Comparison of ENCODE assay signal across 9 cellular contexts in genomic region chr10:3248526-3249255, GRCh38.
DNase-seq lines count a peak whose midpoint lies in the region; ATAC-seq and TF ChIP-seq lines count a peak whose summit lies in the region.
"Had no signal": no experiment of that assay in that cellular context is flagged by ENCODE, and none has a peak within 500 bp of the region (broad histone marks: within the 10 kb centered on the region; RNA-seq: fewer than 3 reads in every experiment).

No MANE protein-coding gene starts in this region.

- H3K36me3 Mint-ChIP-seq in activated naive CD4-positive, alpha-beta T cell treated with anti-CD3 and anti-CD28 coated beads, Interleukin-2, amount 50 U/mL, for 24 hours: no peaks in the 10 kb centered on the region
- H3K36me3 Mint-ChIP-seq in activated naive CD4-positive, alpha-beta T cell treated with anti-CD3 and anti-CD28 coated beads for 36 hours (ENCODE audit: low read depth): no peaks in the 10 kb centered on the region
- no peaks in the 10 kb centered on the region for H3K36me3 Mint-ChIP-seq in activated T-helper 2 cell treated with anti-CD3 and anti-CD28 coated beads, Interferon-gamma antibody, Interleukin-2, Interleukin-4, amounts not matched to agents 10 μg/mL and 5 μg/mL and 100 μg/mL, durations not matched to agents 14 hours and 24 hours and 36 hours (ENCODE audit: low read depth)
- H3K36me3 Mint-ChIP-seq: naive B cell had no signal

- H3K4me1 Mint-ChIP-seq in activated naive CD4-positive, alpha-beta T cell treated with anti-CD3 and anti-CD28 coated beads, Interleukin-2, amount 50 U/mL, for 24 hours: no peaks in the 10 kb centered on the region
- H3K4me1 Mint-ChIP-seq in activated naive CD4-positive, alpha-beta T cell treated with anti-CD3 and anti-CD28 coated beads for 36 hours (ENCODE audit: low read depth): peaks cover 2% of the 10 kb centered on the region
- H3K4me1 Mint-ChIP-seq in activated T-helper 2 cell treated with anti-CD3 and anti-CD28 coated beads, Interferon-gamma antibody, Interleukin-2, Interleukin-4, amounts not matched to agents 10 μg/mL and 5 μg/mL and 100 μg/mL, durations not matched to agents 14 hours and 24 hours and 36 hours (ENCODE audit: low read depth): peaks cover 3% of the 10 kb centered on the region
- H3K4me1 Mint-ChIP-seq: naive B cell had no signal

- peaks cover 9% of the 10 kb centered on the region for H3K27me3 Mint-ChIP-seq in activated naive CD4-positive, alpha-beta T cell treated with anti-CD3 and anti-CD28 coated beads, Interleukin-2, amount 50 U/mL, for 24 hours
- H3K27me3 Mint-ChIP-seq in activated naive CD4-positive, alpha-beta T cell treated with anti-CD3 and anti-CD28 coated beads for 36 hours (ENCODE audit: low read depth): peaks cover 27% of the 10 kb centered on the region
- H3K27me3 Mint-ChIP-seq in activated T-helper 2 cell treated with anti-CD3 and anti-CD28 coated beads, Interferon-gamma antibody, Interleukin-2, Interleukin-4, amounts not matched to agents 10 μg/mL and 5 μg/mL and 100 μg/mL, durations not matched to agents 14 hours and 24 hours and 36 hours (ENCODE audit: low read depth): peaks cover 51% of the 10 kb centered on the region

- H3K4me3 Mint-ChIP-seq in activated naive CD4-positive, alpha-beta T cell treated with anti-CD3 and anti-CD28 coated beads, Interleukin-2, amount 50 U/mL, for 24 hours: no peak overlapping the region
- no peak overlapping the region for H3K4me3 Mint-ChIP-seq in activated naive CD4-positive, alpha-beta T cell treated with anti-CD3 and anti-CD28 coated beads for 36 hours
- H3K4me3 Mint-ChIP-seq in activated T-helper 2 cell treated with anti-CD3 and anti-CD28 coated beads, Interferon-gamma antibody, Interleukin-2, Interleukin-4, amounts not matched to agents 10 μg/mL and 5 μg/mL and 100 μg/mL, durations not matched to agents 14 hours and 24 hours and 36 hours (ENCODE audit: low read depth): no peak overlapping the region
- H3K4me3 Mint-ChIP-seq: naive B cell had no signal

- no peak for ATAC-seq in HG03521 (IDR thresholded peaks at IDR 0.05; ENCODE audit: unreplicated experiment)
- ATAC-seq in stimulated activated naive CD8-positive, alpha-beta T cell treated with anti-CD3 and anti-CD28 coated beads, Interleukin-15, Interleukin-2, amounts not matched to agents 100 U/mL and 50 U/mL, for 24 hours: no peak

- H3K27ac Mint-ChIP-seq in activated naive CD4-positive, alpha-beta T cell treated with anti-CD3 and anti-CD28 coated beads, Interleukin-2, amount 50 U/mL, for 24 hours: peak overlapping the region; percentile 41
- H3K27ac Mint-ChIP-seq in activated naive CD4-positive, alpha-beta T cell treated with anti-CD3 and anti-CD28 coated beads for 36 hours: no peak overlapping the region
- no peak overlapping the region for H3K27ac Mint-ChIP-seq in activated T-helper 2 cell treated with anti-CD3 and anti-CD28 coated beads, Interferon-gamma antibody, Interleukin-2, Interleukin-4, amounts not matched to agents 10 μg/mL and 5 μg/mL and 100 μg/mL, durations not matched to agents 14 hours and 24 hours and 36 hours
- H3K27ac Mint-ChIP-seq: naive B cell had no signal

- no peak overlapping the region for H3K4me3 ChIP-seq in choroid plexus epithelial cell (ENCODE audit: low read depth, low read length)

- DNase-seq in activated naive CD4-positive, alpha-beta T cell treated with anti-CD3 and anti-CD28 coated beads for 36 hours: no peak
- DNase-seq in choroid plexus epithelial cell (ENCODE audit: low read depth) (peak; percentile 88), medulla oblongata (ENCODE audit: extremely low spot score) (peak; percentile 18), NCI-H82 (lab: John Stamatoyannopoulos, UW) (no peak)
- no peak for DNase-seq in activated T-helper 2 cell treated with anti-CD3 and anti-CD28 coated beads, Interferon-gamma antibody, Interleukin-2, Interleukin-4, amounts not matched to agents 10 μg/mL and 5 μg/mL and 100 μg/mL, durations not matched to agents 14 hours and 24 hours and 36 hours (ENCODE audit: low spot score)
- DNase-seq in stimulated activated naive CD8-positive, alpha-beta T cell treated with anti-CD3 and anti-CD28 coated beads, Interleukin-15, Interleukin-2, amounts not matched to agents 100 U/mL and 50 U/mL, for 24 hours: no peak
- DNase-seq: naive B cell had no signal

- H3K9me3 Mint-ChIP-seq in activated naive CD4-positive, alpha-beta T cell treated with anti-CD3 and anti-CD28 coated beads, Interleukin-2, amount 50 U/mL, for 24 hours: no peaks in the 10 kb centered on the region
- no peaks in the 10 kb centered on the region for H3K9me3 Mint-ChIP-seq in activated naive CD4-positive, alpha-beta T cell treated with anti-CD3 and anti-CD28 coated beads for 36 hours
- H3K9me3 Mint-ChIP-seq in activated T-helper 2 cell treated with anti-CD3 and anti-CD28 coated beads, Interferon-gamma antibody, Interleukin-2, Interleukin-4, amounts not matched to agents 10 μg/mL and 5 μg/mL and 100 μg/mL, durations not matched to agents 14 hours and 24 hours and 36 hours: no peaks in the 10 kb centered on the region
- H3K9me3 Mint-ChIP-seq: naive B cell had no signal

- intact Hi-C loops in activated naive CD4-positive, alpha-beta T cell treated with anti-CD3 and anti-CD28 coated beads for 36 hours (cut with micrococcal nuclease): no loop called here
- intact Hi-C loops in activated T-helper 2 cell treated with anti-CD3 and anti-CD28 coated beads, Interferon-gamma antibody, Interleukin-2, Interleukin-4, amounts not matched to agents 10 μg/mL and 5 μg/mL and 100 μg/mL, durations not matched to agents 14 hours and 24 hours and 36 hours (cut with micrococcal nuclease): no loop called here

- CTCF ChIA-PET in activated naive CD4-positive, alpha-beta T cell treated with anti-CD3 and anti-CD28 coated beads for 36 hours (lab: Charles Lee): interaction anchor here (0.6 kb wide), 1 partner anchor 542 kb away, joined by 3 read pairs; no protein-coding TSS in a partner anchor

- TF ChIP-seq CTCF in choroid plexus epithelial cell (conservative IDR thresholded peaks at IDR 0.05; ENCODE audit: low read depth, low read length): no peak

Comparison
In these comparisons a context has a peak if more than half of its experiments do, and no peak if none do; other contexts are left out.
1. DNase-seq: peak in choroid plexus epithelial cell (single experiment) and medulla oblongata (single experiment); none in activated naive CD4-positive, alpha-beta T cell treated with anti-CD3 and anti-CD28 coated beads for 36 hours (single experiment), activated T-helper 2 cell treated with anti-CD3 and anti-CD28 coated beads, Interferon-gamma antibody, Interleukin-2, Interleukin-4, amounts not matched to agents 10 μg/mL and 5 μg/mL and 100 μg/mL, durations not matched to agents 14 hours and 24 hours and 36 hours (single experiment), stimulated activated naive CD8-positive, alpha-beta T cell treated with anti-CD3 and anti-CD28 coated beads, Interleukin-15, Interleukin-2, amounts not matched to agents 100 U/mL and 50 U/mL, for 24 hours (single experiment) and NCI-H82 (single experiment).